Comparison of ENCODE assay signal across 35 cellular contexts in genomic region chr1:20107351-20107750, GRCh38. TPM values are rescaled to one million over a fixed set of nuclear protein-coding genes. Genes with fewer than 3 reads are reported as not detected.
"Had no signal": no experiment of that assay in that cellular context is flagged by ENCODE, and none has a peak within 500 bp of the region (broad histone marks: within the 10 kb centered on the region; RNA-seq: fewer than 3 reads in every experiment).

No MANE protein-coding gene starts in this region.

- H3K4me3 ChIP-seq: PC-9 had no signal

- H3K4me3 Mint-ChIP-seq: activated CD4-positive, alpha-beta memory T cell treated with anti-CD3 and anti-CD28 coated beads, Interleukin-2, amount 10 ng/mL, durations not matched to agents 7 days and 5 days; activated CD8-positive, alpha-beta memory T cell treated with anti-CD3 and anti-CD28 coated beads, Interleukin-2, amount 10 ng/mL, durations not matched to agents 7 days and 5 days; activated naive CD4-positive, alpha-beta T cell treated with anti-CD3 and anti-CD28 coated beads, Interleukin-2, amount 10 ng/mL, durations not matched to agents 7 days and 5 days; activated naive CD8-positive, alpha-beta T cell; activated naive CD8-positive, alpha-beta T cell treated with anti-CD3 and anti-CD28 coated beads, Interleukin-2, amount 50 U/mL, for 24 hours; brain had no signal

- H3K27ac ChIP-seq: PC-9, WERI-Rb-1 had no signal

- H3K36me3 Mint-ChIP-seq: activated CD8-positive, alpha-beta memory T cell treated with anti-CD3 and anti-CD28 coated beads, Interleukin-2, amount 10 ng/mL, durations not matched to agents 7 days and 5 days; activated naive CD4-positive, alpha-beta T cell treated with anti-CD3 and anti-CD28 coated beads, Interleukin-2, amount 10 ng/mL, durations not matched to agents 7 days and 5 days; activated naive CD8-positive, alpha-beta T cell; brain had no signal

- H3K4me1 Mint-ChIP-seq: activated naive CD4-positive, alpha-beta T cell treated with anti-CD3 and anti-CD28 coated beads, Interleukin-2, amount 10 ng/mL, durations not matched to agents 7 days and 5 days; activated naive CD8-positive, alpha-beta T cell treated with anti-CD3 and anti-CD28 coated beads, Interleukin-2, amount 50 U/mL, for 24 hours had no signal

- DNase-seq: activated CD4-positive, alpha-beta memory T cell treated with anti-CD3 and anti-CD28 coated beads, Interleukin-2, amount 10 ng/mL, durations not matched to agents 7 days and 5 days; activated CD4-positive, alpha-beta T cell treated with anti-CD3 and anti-CD28 coated beads for 1 hour; activated CD4-positive, alpha-beta T cell treated with anti-CD3 and anti-CD28 coated beads for 48 hours; activated CD4-positive, CD25-positive, alpha-beta regulatory T cell; activated CD8-positive, alpha-beta memory T cell treated with anti-CD3 and anti-CD28 coated beads for 24 hours; activated CD8-positive, alpha-beta memory T cell treated with anti-CD3 and anti-CD28 coated beads, Interleukin-2, amount 10 ng/mL, durations not matched to agents 7 days and 5 days; activated CD8-positive, alpha-beta memory T cell treated with anti-CD3 and anti-CD28 coated beads, Interleukin-2, amount 50 U/mL, for 48 hours; activated effector memory CD4-positive, alpha-beta T cell treated with Interleukin-2 at 50 U/mL for 16 hours; activated naive CD4-positive, alpha-beta T cell treated with anti-CD3 and anti-CD28 coated beads, Interleukin-2, amount 10 ng/mL, durations not matched to agents 7 days and 5 days; activated naive CD8-positive, alpha-beta T cell treated with anti-CD3 and anti-CD28 coated beads, Interleukin-2, amount 50 U/mL, for 24 hours; activated T-cell treated with anti-CD3 and anti-CD28 coated beads, Interleukin-2, amount 50 U/mL, for 48 hours; anterior cingulate cortex; caudate nucleus; Karpas-422; KBM-7; NCI-H1105; NCI-H1417 treated with DMSO at 0.1 percent for 48 hours; NCI-H187 treated with DMSO at 0.1 percent for 48 hours; NCI-H2081; NCI-H510A; NCI-H526; NCI-H748 treated with DMSO at 0.1 percent for 48 hours; NK-92 treated with Interleukin-12 subunit alpha and Interleukin-12 subunit beta, amount 100 ng/mL, for 24 hours; PC-9; Right ventricle myocardium superior; SW 1271; T-helper 1 cell; T-helper 2 cell; T-helper 9 cell; WERI-Rb-1 had no signal

- H3K4me2 ChIP-seq: PC-9 had no signal

- H3K9me3 Mint-ChIP-seq: activated CD4-positive, alpha-beta memory T cell treated with anti-CD3 and anti-CD28 coated beads, Interleukin-2, amount 10 ng/mL, durations not matched to agents 7 days and 5 days; activated naive CD4-positive, alpha-beta T cell treated with anti-CD3 and anti-CD28 coated beads, Interleukin-2, amount 10 ng/mL, durations not matched to agents 7 days and 5 days; activated naive CD8-positive, alpha-beta T cell treated with anti-CD3 and anti-CD28 coated beads, Interleukin-2, amount 50 U/mL, for 24 hours had no signal

- H3K36me3 ChIP-seq: WERI-Rb-1 had no signal

- H2AFZ ChIP-seq: PC-9 had no signal

- H3K27ac Mint-ChIP-seq: activated CD4-positive, alpha-beta memory T cell treated with anti-CD3 and anti-CD28 coated beads, Interleukin-2, amount 10 ng/mL, durations not matched to agents 7 days and 5 days; activated CD8-positive, alpha-beta memory T cell treated with anti-CD3 and anti-CD28 coated beads, Interleukin-2, amount 10 ng/mL, durations not matched to agents 7 days and 5 days; activated naive CD4-positive, alpha-beta T cell treated with anti-CD3 and anti-CD28 coated beads, Interleukin-2, amount 10 ng/mL, durations not matched to agents 7 days and 5 days; activated naive CD8-positive, alpha-beta T cell; activated naive CD8-positive, alpha-beta T cell treated with anti-CD3 and anti-CD28 coated beads, Interleukin-2, amount 50 U/mL, for 24 hours had no signal

RNA-seq across cellular contexts. Expression of gene PLA2G2D, which starts 12.0 kb away (rescaled TPM):
- total RNA-seq: activated CD4-positive, alpha-beta memory T cell treated with anti-CD3 and anti-CD28 coated beads, Interleukin-2, amount 10 ng/mL, durations not matched to agents 7 days and 5 days; activated CD8-positive, alpha-beta memory T cell treated with anti-CD3 and anti-CD28 coated beads, Interleukin-2, amount 10 ng/mL, durations not matched to agents 7 days and 5 days; bronchial epithelial cell; MCF 10A; OCI-LY7; PC-9; Right ventricle myocardium superior had no signal

RNA-seq across cellular contexts. Expression of gene PLA2G2F, which starts 31.8 kb away (rescaled TPM):
- total RNA-seq: activated CD4-positive, alpha-beta memory T cell treated with anti-CD3 and anti-CD28 coated beads, Interleukin-2, amount 10 ng/mL, durations not matched to agents 7 days and 5 days; activated CD8-positive, alpha-beta memory T cell treated with anti-CD3 and anti-CD28 coated beads, Interleukin-2, amount 10 ng/mL, durations not matched to agents 7 days and 5 days; bronchial epithelial cell; MCF 10A; OCI-LY7; Right ventricle myocardium superior had no signal

RNA-seq across cellular contexts. Expression of gene PLA2G5, which starts 37.4 kb away (rescaled TPM):
- total RNA-seq: activated CD4-positive, alpha-beta memory T cell treated with anti-CD3 and anti-CD28 coated beads, Interleukin-2, amount 10 ng/mL, durations not matched to agents 7 days and 5 days; activated CD8-positive, alpha-beta memory T cell treated with anti-CD3 and anti-CD28 coated beads, Interleukin-2, amount 10 ng/mL, durations not matched to agents 7 days and 5 days; bronchial epithelial cell; MCF 10A; OCI-LY7; PC-9 had no signal
